Comparison of ENCODE assay signal across 2 cellular contexts in genomic region chr5:133136890-133137289, GRCh38.
A peak's percentile ranks its signal among the peaks of the same experiment; 100 is the strongest.
DNase-seq lines count a peak whose midpoint lies in the region; ATAC-seq, FAIRE-seq and TF ChIP-seq lines count a peak whose summit lies in the region.
"Not testable (repeated sequence)": the region's sequence is repeated elsewhere in the genome, so short reads cannot be mapped to it uniquely, and the experiment has no call there.

No MANE protein-coding gene starts in this region.

- not testable (repeated sequence) for TF ChIP-seq CTCF in HEK293 (tag by site-specific recombination; IDR thresholded peaks at IDR 0.05); K562 (IDR thresholded peaks at IDR 0.05 in 2 of 3, conservative IDR thresholded peaks at IDR 0.05 in 1 of 3; ENCODE audit: insufficient read depth in 2 of 3, low read depth in 1 of 3, low read length in 3 of 3)

- H2AFZ ChIP-seq in K562 (ENCODE audit: low read depth, low read length) = not testable (repeated sequence)

- in situ Hi-C loops in K562 (cut with MboI) = not testable (repeated sequence)

- H3K4me2 ChIP-seq in K562 (ENCODE audit: insufficient read depth, low read length) = not testable (repeated sequence)

- CTCF ChIA-PET in HEK293 (lab: Yijun Ruan, JAX); K562 (lab: Yijun Ruan, JAX; ENCODE audit: low intra/inter-chr PET ratio): not testable (repeated sequence)

- H3K4me1 ChIP-seq in HEK293 (ENCODE audit: control insufficient read depth, insufficient read depth, low read length); K562 (replicated peaks in 1 of 2; ENCODE audit: control insufficient read depth in 2 of 2, insufficient read depth in 2 of 2, low read length in 2 of 2): not testable (repeated sequence)

- BruUV-seq in K562 (replicated peaks; lab: Mats Ljungman, UMichigan) = not testable (repeated sequence)

- not testable (repeated sequence) for H3K36me3 ChIP-seq in HEK293 (ENCODE audit: control insufficient read depth in 2 of 2, insufficient read depth in 1 of 2, low read length in 2 of 2); K562 (ENCODE audit: control insufficient read depth, insufficient read depth, low read length)

- H4K20me1 ChIP-seq in K562 (replicated peaks; ENCODE audit: control insufficient read depth, insufficient read depth, low read length) = not testable (repeated sequence)

- peaks cover 11 to 33% of the 10 kb centered on the region in 2 experiments; a peak in 3 of 5 replicates for H3K27me3 ChIP-seq in K562 (ENCODE audit: control insufficient read depth in 2 of 2, insufficient read depth in 2 of 2, low read length in 2 of 2)

- H3K9me1 ChIP-seq in K562 (ENCODE audit: control insufficient read depth, insufficient read depth, low read length) = not testable (repeated sequence)

- H3K4me3 ChIP-seq in HEK293 (ENCODE audit: low read depth, low read length); K562: not testable (repeated sequence)

- not testable (repeated sequence) for TF ChIP-seq RAD21 in K562 (CRISPR knock-in tag; conservative IDR thresholded peaks at IDR 0.05 in 1 of 2, IDR thresholded peaks at IDR 0.05 in 1 of 2)

- H3K79me2 ChIP-seq in K562 (ENCODE audit: control insufficient read depth, insufficient read depth, low read length) = not testable (repeated sequence)

- DNase-seq in K562 (ENCODE audit: extremely low read depth in 1 of 4, low spot score in 3 of 4) = not testable (repeated sequence)

- not testable (repeated sequence) for H3K9ac ChIP-seq in K562 (ENCODE audit: insufficient read depth in 1 of 2, low read depth in 2 of 2, low read length in 2 of 2)

- WGBS in K562 (ENCODE audit: insufficient coverage, low coverage, missing lambda C conversion rate) = 0% methylated on average over 1 of the region's 2 CpGs

- not testable (repeated sequence) for H3K27ac ChIP-seq in HEK293 (ENCODE audit: extremely low read depth, low read depth, low read length); K562 (ENCODE audit: extremely low read depth, low read depth, low read length)

- not testable (repeated sequence) for FAIRE-seq in K562 (lab: Jason Lieb, UNC)

- not testable (repeated sequence) for ATAC-seq in K562

- not testable (repeated sequence) for TF ChIP-seq EP300 in K562 (IDR thresholded peaks at IDR 0.05; ENCODE audit: low read length)

- H3K9me3 ChIP-seq in HEK293 (ENCODE audit: control insufficient read depth, insufficient read depth, low read depth, low read length); K562 (replicated peaks; ENCODE audit: control insufficient read depth, insufficient read depth, low read depth, low read length): not testable (repeated sequence)

- not testable (repeated sequence) for TF ChIP-seq POLR2A in K562 (conservative IDR thresholded peaks at IDR 0.05)

- POLR2A ChIA-PET in HEK293 (lab: Yijun Ruan, JAX); K562 (lab: Yijun Ruan, JAX): not testable (repeated sequence)

- intact Hi-C loops in K562 (cut with micrococcal nuclease) = not testable (repeated sequence)

TF ChIP-seq in HEK293, 187 proteins besides CTCF, POLR2A, EP300 and RAD21:
- TF ChIP-seq ZNF529 (tag by site-specific recombination; IDR thresholded peaks at IDR 0.05; ENCODE audit: insufficient replicate concordance) = peak; percentile 60

TF ChIP-seq in K562, 482 proteins besides CTCF, POLR2A, EP300 and RAD21:
- peak; percentile 94 for TF ChIP-seq ZNF507 (tag; conservative IDR thresholded peaks at IDR 0.05)
- TF ChIP-seq ZNF354B (CRISPR knock-in tag; IDR thresholded peaks at IDR 0.05) = peak; percentile 72; the same call in 1 of the 2 replicates
